In genomic region chr13:42832341-42833153, GRCh38 we compare ENCODE assay signal across 13 cellular contexts. TPM values are rescaled to one million over a fixed set of nuclear protein-coding genes. Genes with fewer than 3 reads are reported as not detected.
DNase-seq lines count a peak whose midpoint lies in the region; ATAC-seq, FAIRE-seq and TF ChIP-seq lines count a peak whose summit lies in the region.
"Had no signal": no experiment of that assay in that cellular context is flagged by ENCODE, and none has a peak within 500 bp of the region (broad histone marks: within the 10 kb centered on the region; RNA-seq: fewer than 3 reads in every experiment).

No MANE protein-coding gene starts in this region.

- H3K9me3 ChIP-seq in mesenchymal stem cell (ENCODE audit: control insufficient read depth, low read length): peaks cover 4% of the 10 kb centered on the region
- H3K9me3 ChIP-seq in HAP-1: no peaks in the 10 kb centered on the region
- H3K9me3 ChIP-seq: tibial artery had no signal

- H3K4ac ChIP-seq in mesenchymal stem cell (ENCODE audit: low read depth in 1 of 2, low read length in 2 of 2): no peak overlapping the region

- H2BK5ac ChIP-seq in mesenchymal stem cell (ENCODE audit: low read depth, low read length, poor library complexity, severe bottlenecking): no peak overlapping the region

- H3K79me1 ChIP-seq in mesenchymal stem cell (replicated peaks; ENCODE audit: low read length, poor library complexity, severe bottlenecking): no peaks in the 10 kb centered on the region

- no peak overlapping the region for H3K4me2 ChIP-seq in mesenchymal stem cell (ENCODE audit: low read length, poor library complexity, severe bottlenecking)

- H4K8ac ChIP-seq in mesenchymal stem cell (ENCODE audit: low read length): no peak overlapping the region

- no peak overlapping the region for H3K23ac ChIP-seq in mesenchymal stem cell (ENCODE audit: low read length in 2 of 2)

- H3K14ac ChIP-seq in mesenchymal stem cell (ENCODE audit: low read length in 2 of 2): no peak overlapping the region

- 42% methylated on average over 8 of the region's 10 CpGs for whole genome bisulfite sequencing in mesenchymal stem cell

- H2BK120ac ChIP-seq in mesenchymal stem cell (ENCODE audit: low read depth, low read length): no peak overlapping the region

- H2AK5ac ChIP-seq in mesenchymal stem cell (ENCODE audit: low read length, severe bottlenecking): no peak overlapping the region

- H3K27me3 ChIP-seq in bronchial epithelial cell (ENCODE audit: control insufficient read depth, insufficient read depth, low read length) (no peaks in the 10 kb centered on the region), mesenchymal stem cell (ENCODE audit: control insufficient read depth in 1 of 2, insufficient read depth in 1 of 2, low read length in 2 of 2) (no peaks in the 10 kb centered on the region), HAP-1 (ENCODE audit: low read depth) (peaks cover 9% of the 10 kb centered on the region; the same call in 1 of the 2 replicates)
- H3K27me3 ChIP-seq: tibial artery had no signal

- H2BK12ac ChIP-seq in mesenchymal stem cell (ENCODE audit: low read length in 2 of 2): no peak overlapping the region

- H2AFZ ChIP-seq in mesenchymal stem cell (ENCODE audit: low read depth, low read length): no peak overlapping the region

- H3K27ac ChIP-seq in mesenchymal stem cell (ENCODE audit: low read length, poor library complexity, severe bottlenecking): no peak overlapping the region
- H3K27ac ChIP-seq: tibial artery had no signal

- H3K18ac ChIP-seq in mesenchymal stem cell (ENCODE audit: low read depth in 1 of 2, low read length in 2 of 2): no peak overlapping the region

- H3K36me3 ChIP-seq in bronchial epithelial cell (ENCODE audit: control insufficient read depth, insufficient read depth, low read length) (no peaks in the 10 kb centered on the region), mesenchymal stem cell (ENCODE audit: control insufficient read depth in 1 of 2, insufficient read depth in 2 of 2, low read depth in 1 of 2, low read length in 2 of 2) (no peaks in the 10 kb centered on the region), HAP-1 (replicated peaks) (no peaks in the 10 kb centered on the region)
- H3K36me3 ChIP-seq: tibial artery had no signal

- H3K4me1 ChIP-seq in mesenchymal stem cell (ENCODE audit: control insufficient read depth, insufficient read depth, low read depth, low read length) (peaks cover 2% of the 10 kb centered on the region), HAP-1 (no peaks in the 10 kb centered on the region)
- H3K4me1 ChIP-seq: tibial artery had no signal

- TF ChIP-seq CTCF in bronchial epithelial cell (IDR thresholded peaks at IDR 0.05; ENCODE audit: insufficient read depth, low read length, severe bottlenecking): no peak

- peak; percentile 36 for FAIRE-seq in bronchial epithelial cell (lab: Jason Lieb, UNC)

- no peak overlapping the region for H4K91ac ChIP-seq in mesenchymal stem cell (ENCODE audit: low read length)

- in situ Hi-C loops in HAP-1 (cut with MboI; ENCODE audit: low sequenced_read_pairs): no loop called here

- no peak overlapping the region for H2BK15ac ChIP-seq in mesenchymal stem cell (ENCODE audit: low read depth, poor library complexity, severe bottlenecking)

- DNase-seq in AG20443 (ENCODE audit: low spot score): peak; percentile 83
- peak; percentile 49 to 69 for DNase-seq in Kasumi-1 (lab: John Stamatoyannopoulos, UW)
- DNase-seq in bronchial epithelial cell (ENCODE audit: low read depth): peak; percentile 92
- DNase-seq in mesenchymal stem cell: peak; percentile 91
- DNase-seq in stimulated activated CD4-positive, alpha-beta T cell treated with anti-CD3 and anti-CD28 coated beads, Interleukin-2, amount 100 ng/mL, for 48 hours: no peak
- DNase-seq in HAP-1 (ENCODE audit: low spot score in 2 of 2): no peak
- DNase-seq in NCI-H1092 treated with DMSO at 0.1 percent for 48 hours (lab: John Stamatoyannopoulos, UW): no peak
- DNase-seq: DMS 273 treated with DMSO at 0.1 percent for 48 hours, tibial artery had no signal

- H3K4me3 ChIP-seq in bronchial epithelial cell (ENCODE audit: low read depth, low read length): no peak overlapping the region
- peak overlapping the region in 1 of 2 experiments; percentile 14 for H3K4me3 ChIP-seq in mesenchymal stem cell (ENCODE audit: insufficient read depth in 1 of 2, low read depth in 1 of 2, low read length in 2 of 2)
- H3K4me3 ChIP-seq in HAP-1: no peak overlapping the region
- H3K4me3 ChIP-seq: tibial artery had no signal

- ATAC-seq in GM19467 (IDR thresholded peaks at IDR 0.05; ENCODE audit: unreplicated experiment): no peak

- peak overlapping the region; percentile 60 for H3K9ac ChIP-seq in mesenchymal stem cell (ENCODE audit: low read length)

RNA-seq across cellular contexts. Expression of gene FAM216B, which starts 51.2 kb away (rescaled TPM):
- total RNA-seq in bronchial epithelial cell: not detected in 2 replicates
- 0.37 TPM for polyA plus RNA-seq in mesenchymal stem cell (2013, experiment 1 of 2)
- 0.45 TPM for polyA plus RNA-seq in mesenchymal stem cell (2013, experiment 2 of 2)
- total RNA-seq: activated T-helper 1 cell treated with anti-CD3 and anti-CD28 coated beads, Interleukin-12 subunit alpha, Interleukin-12 subunit beta, Interleukin-2, Interleukin-4 antibody, amounts not matched to agents 30 ng/mL and 10 ng/mL and 1 ng/mL, durations not matched to agents 14 hours and 24 hours and 36 hours; mesenteric fat pad; T-helper 2 cell treated with Interferon-gamma antibody and Interleukin-4, amounts not matched to agents 100 ng/mL and 5 ng/mL, for 36 hours had no signal

Comparison
In these comparisons a context has a peak if more than half of its experiments do, and no peak if none do; other contexts are left out.
1. DNase-seq: peak in AG20443 (single experiment), Kasumi-1 (2 of 2), bronchial epithelial cell (single experiment) and mesenchymal stem cell (single experiment); none in stimulated activated CD4-positive, alpha-beta T cell treated with anti-CD3 and anti-CD28 coated beads, Interleukin-2, amount 100 ng/mL, for 48 hours (0 of 2), HAP-1 (0 of 2) and NCI-H1092 treated with DMSO at 0.1 percent for 48 hours (single experiment).